Comparison of ENCODE assay signal across 14 cellular contexts in genomic region chr6:167118006-167118405, GRCh38. TPM values are rescaled to one million over a fixed set of nuclear protein-coding genes. Genes with fewer than 3 reads are reported as not detected.
"Had no signal": no experiment of that assay in that cellular context is flagged by ENCODE, and none has a peak within 500 bp of the region (broad histone marks: within the 10 kb centered on the region; RNA-seq: fewer than 3 reads in every experiment).

No MANE protein-coding gene starts in this region.

- H3K4me3 Mint-ChIP-seq: activated naive CD8-positive, alpha-beta T cell treated with anti-CD3 and anti-CD28 coated beads, Interleukin-2, amount 10 ng/mL, durations not matched to agents 7 days and 5 days had no signal

- H3K9me3 Mint-ChIP-seq: activated naive CD8-positive, alpha-beta T cell treated with anti-CD3 and anti-CD28 coated beads, Interleukin-2, amount 10 ng/mL, durations not matched to agents 7 days and 5 days; naive thymus-derived CD4-positive, alpha-beta T cell had no signal

- H3K36me3 Mint-ChIP-seq: activated naive CD8-positive, alpha-beta T cell treated with anti-CD3 and anti-CD28 coated beads, Interleukin-2, amount 10 ng/mL, durations not matched to agents 7 days and 5 days; naive thymus-derived CD4-positive, alpha-beta T cell had no signal

- DNase-seq: activated CD4-positive, CD25-positive, alpha-beta regulatory T cell treated with anti-CD3 and anti-CD28 coated beads, Interleukin-2, amount 50 U/mL, for 72 hours; activated gamma-delta T cell treated with Interleukin-2 at 50 U/mL for 16 hours; activated naive CD8-positive, alpha-beta T cell treated with anti-CD3 and anti-CD28 coated beads, Interleukin-2, amount 10 ng/mL, durations not matched to agents 7 days and 5 days; aorta; dorsolateral prefrontal cortex; esophagus squamous epithelium; foreskin fibroblast; glutamatergic neuron; left colon; naive thymus-derived CD4-positive, alpha-beta T cell; retina had no signal

- ATAC-seq: left colon; naive thymus-derived CD4-positive, alpha-beta T cell had no signal

- H3K27ac Mint-ChIP-seq: activated naive CD8-positive, alpha-beta T cell treated with anti-CD3 and anti-CD28 coated beads, Interleukin-2, amount 10 ng/mL, durations not matched to agents 7 days and 5 days had no signal

RNA-seq across cellular contexts. Expression of gene CCR6, which starts 4.9 kb away (rescaled TPM):
- total RNA-seq: bronchial epithelial cell; T-helper 2 cell treated with Interferon-gamma antibody and Interleukin-4, amounts not matched to agents 100 ng/mL and 5 ng/mL, for 36 hours; tibial nerve had no signal

RNA-seq across cellular contexts. Expression of gene GPR31, which starts 39.8 kb away (rescaled TPM):
- total RNA-seq: activated naive CD8-positive, alpha-beta T cell treated with anti-CD3 and anti-CD28 coated beads, Interleukin-2, amount 10 ng/mL, durations not matched to agents 7 days and 5 days; aorta; bronchial epithelial cell; dorsolateral prefrontal cortex; esophagus squamous epithelium; left colon; naive thymus-derived CD4-positive, alpha-beta T cell; T-helper 2 cell treated with Interferon-gamma antibody and Interleukin-4, amounts not matched to agents 100 ng/mL and 5 ng/mL, for 36 hours; tibial nerve had no signal
